20 cellular contexts compared by ENCODE assay signal in genomic region chr2:207078186-207078798, GRCh38.
"Had no signal": no experiment of that assay in that cellular context is flagged by ENCODE, and none has a peak within 500 bp of the region (broad histone marks: within the 10 kb centered on the region; RNA-seq: fewer than 3 reads in every experiment).

No MANE protein-coding gene starts in this region.

- H3K27me3 ChIP-seq: adrenal gland, cardiac muscle cell, heart left ventricle, suprapubic skin had no signal

- DNase-seq: activated CD4-positive, alpha-beta T cell treated with anti-CD3 and anti-CD28 coated beads for 1 hour; activated CD8-positive, alpha-beta memory T cell treated with anti-CD3 and anti-CD28 coated beads for 24 hours; activated CD8-positive, alpha-beta memory T cell treated with anti-CD3 and anti-CD28 coated beads, Interleukin-2, amount 50 U/mL, for 48 hours; activated effector memory CD4-positive, alpha-beta T cell treated with Interleukin-2 at 50 U/mL for 16 hours; activated T-cell treated with anti-CD3 and anti-CD28 coated beads, Interleukin-2, amount 50 U/mL, for 48 hours; adrenal gland; heart left ventricle; kidney glomerular epithelial cell; left ventricle myocardium superior; naive thymus-derived CD4-positive, alpha-beta T cell; stimulated activated CD4-positive, alpha-beta T cell treated with anti-CD3 and anti-CD28 coated beads, Interleukin-12 subunit alpha, Interleukin-12 subunit beta, amount 100 ng/mL, for 4 hours; stimulated activated CD4-positive, alpha-beta T cell treated with anti-CD3 and anti-CD28 coated beads, Interleukin-1b, Interleukin-23, amount 100 ng/mL, for 48 hours; stimulated activated naive CD8-positive, alpha-beta T cell treated with anti-CD3 and anti-CD28 coated beads, Interleukin-15, Interleukin-2, amounts not matched to agents 100 U/mL and 50 U/mL, for 24 hours; T-helper 2 cell; trophoblast cell; WERI-Rb-1 had no signal

- H3K4me1 ChIP-seq: parathyroid adenoma had no signal

- H3K9me3 ChIP-seq: adrenal gland, heart left ventricle, suprapubic skin had no signal

- H3K4me3 ChIP-seq: adrenal gland, cardiac muscle cell, heart left ventricle, suprapubic skin had no signal

- ATAC-seq: activated naive CD4-positive, alpha-beta T cell treated with anti-CD3 and anti-CD28 coated beads, Interleukin-2, amount 50 U/mL, for 72 hours; heart left ventricle; left ventricle myocardium superior; naive thymus-derived CD4-positive, alpha-beta T cell; stimulated activated naive CD8-positive, alpha-beta T cell treated with anti-CD3 and anti-CD28 coated beads, Interleukin-15, Interleukin-2, amounts not matched to agents 100 U/mL and 50 U/mL, for 24 hours had no signal

- H3K27ac ChIP-seq: adrenal gland, cardiac muscle cell, heart left ventricle, parathyroid adenoma, suprapubic skin, WERI-Rb-1 had no signal
